Comparison of ENCODE assay signal across 10 cellular contexts in the genomic region with DNA sequence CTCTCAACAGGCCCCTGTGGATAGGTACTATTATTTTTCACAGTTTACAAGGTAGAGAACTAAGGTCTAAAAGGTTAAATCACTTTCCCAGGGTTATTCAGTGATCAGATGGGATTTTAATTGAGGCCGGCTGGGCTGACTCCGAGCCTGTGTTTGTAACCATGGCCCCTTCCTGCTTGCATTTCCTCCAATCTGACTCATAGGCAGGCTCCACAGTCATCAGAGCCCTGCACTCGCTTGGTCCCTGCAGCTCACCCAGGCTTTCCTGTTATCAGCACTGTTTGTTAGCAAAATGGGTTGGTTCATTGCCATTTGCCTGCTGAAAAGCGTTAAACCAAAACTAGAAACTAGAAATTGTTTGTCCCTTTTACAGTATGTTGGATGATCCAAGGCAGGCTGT. TPM values are rescaled to one million over a fixed set of nuclear protein-coding genes. Genes with fewer than 3 reads are reported as not detected.
DNase-seq lines count a peak whose midpoint lies in the region; ATAC-seq and TF ChIP-seq lines count a peak whose summit lies in the region.
"Had no signal": no experiment of that assay in that cellular context is flagged by ENCODE, and none has a peak within 500 bp of the region (broad histone marks: within the 10 kb centered on the region; RNA-seq: fewer than 3 reads in every experiment).

No MANE protein-coding gene starts in this region.

- H3K27me3 Mint-ChIP-seq in endothelial cell (ENCODE audit: unreplicated experiment), result peaks cover 5% of the 10 kb centered on the region

- H3K4me1 Mint-ChIP-seq in endothelial cell (ENCODE audit: unreplicated experiment), result peaks cover 8% of the 10 kb centered on the region

- DNase-seq in GM03348 (ENCODE audit: low spot score), result peak; percentile 85
- peak; percentile 22 for DNase-seq in NCI-H69 (lab: John Stamatoyannopoulos, UW)
- peak; percentile 47 for DNase-seq in endothelial cell (ENCODE audit: low spot score)
- DNase-seq in non-pigmented ciliary epithelial cell (ENCODE audit: low read depth), result peak; percentile 31
- DNase-seq in thyroid gland, result no peak

- intact Hi-C loops in thyroid gland (cut with DNase I), result loop anchor here (10.0 kb wide), 1 partner anchor 517 kb away; no protein-coding TSS in a partner anchor

- H3K27me3 ChIP-seq in thyroid gland, result no peaks in the 10 kb centered on the region

- ATAC-seq in HG03342 (IDR thresholded peaks at IDR 0.05; ENCODE audit: unreplicated experiment) (no peak), GM21367 (IDR thresholded peaks at IDR 0.05; ENCODE audit: unreplicated experiment) (no peak), HG02610 (IDR thresholded peaks at IDR 0.05; ENCODE audit: unreplicated experiment) (no peak)

- peaks cover 0 to 6% of the 10 kb centered on the region in 2 donors for H3K4me1 ChIP-seq in thyroid gland

- 47 to 63% methylated on average over 4 of the region's 4 CpGs for WGBS in thyroid gland, 2 donors

- H3K9me3 ChIP-seq in thyroid gland, result no peaks in the 10 kb centered on the region

- no peaks in the 10 kb centered on the region for H3K9me3 Mint-ChIP-seq in endothelial cell (ENCODE audit: unreplicated experiment)
- H3K9me3 Mint-ChIP-seq: activated naive CD4-positive, alpha-beta T cell treated with anti-CD3 and anti-CD28 coated beads, Interleukin-2, amount 50 U/mL, for 24 hours had no signal

- no peak for TF ChIP-seq CTCF in endothelial cell (IDR thresholded peaks at IDR 0.05; ENCODE audit: unreplicated experiment)
- no peak for TF ChIP-seq CTCF in thyroid gland (IDR thresholded peaks at IDR 0.05)

- no peak overlapping the region for H3K4me3 Mint-ChIP-seq in endothelial cell (ENCODE audit: unreplicated experiment)
- H3K4me3 Mint-ChIP-seq: activated naive CD4-positive, alpha-beta T cell treated with anti-CD3 and anti-CD28 coated beads, Interleukin-2, amount 50 U/mL, for 24 hours had no signal

- TF ChIP-seq POLR2A in thyroid gland (IDR thresholded peaks at IDR 0.05), result no peak

- no peak overlapping the region for H3K27ac ChIP-seq in thyroid gland
- H3K27ac ChIP-seq: KMS-11 had no signal

- no peaks in the 10 kb centered on the region for H3K36me3 ChIP-seq in thyroid gland

- H3K27ac Mint-ChIP-seq in endothelial cell (ENCODE audit: unreplicated experiment), result peak overlapping the region; percentile 92
- H3K27ac Mint-ChIP-seq: activated naive CD4-positive, alpha-beta T cell treated with anti-CD3 and anti-CD28 coated beads, Interleukin-2, amount 50 U/mL, for 24 hours had no signal

- no peaks in the 10 kb centered on the region for H3K36me3 Mint-ChIP-seq in endothelial cell (ENCODE audit: low read depth, unreplicated experiment)
- H3K36me3 Mint-ChIP-seq: activated naive CD4-positive, alpha-beta T cell treated with anti-CD3 and anti-CD28 coated beads, Interleukin-2, amount 50 U/mL, for 24 hours had no signal

- H3K4me3 ChIP-seq in thyroid gland (replicated peaks in 1 of 3), result no peak overlapping the region

RNA-seq across cellular contexts. Expression of a gene that starts 41.4 kb away (rescaled TPM):
- total RNA-seq in endothelial cell (ENCODE audit: unreplicated experiment) (not detected), thyroid gland (under 1 TPM in 2 of 4 donors, not detected in 2; 0.29 to 0.33 TPM)

RNA-seq across cellular contexts. Expression of a gene that starts 47.0 kb away (rescaled TPM):
- not detected for total RNA-seq in endothelial cell (ENCODE audit: unreplicated experiment)
- 1 to 10 TPM in 2 of 4 donors, under 1 TPM in 2; 0.13 to 4.0 (median 0.84) TPM for total RNA-seq in thyroid gland

Comparison
In these comparisons a context has a peak if more than half of its experiments do, and no peak if none do; other contexts are left out.
1. DNase-seq: peak in GM03348 (single experiment), NCI-H69 (single experiment), endothelial cell (single experiment) and non-pigmented ciliary epithelial cell (single experiment); none in thyroid gland (0 of 2).